26 cellular contexts compared by ENCODE assay signal in the genomic region with DNA sequence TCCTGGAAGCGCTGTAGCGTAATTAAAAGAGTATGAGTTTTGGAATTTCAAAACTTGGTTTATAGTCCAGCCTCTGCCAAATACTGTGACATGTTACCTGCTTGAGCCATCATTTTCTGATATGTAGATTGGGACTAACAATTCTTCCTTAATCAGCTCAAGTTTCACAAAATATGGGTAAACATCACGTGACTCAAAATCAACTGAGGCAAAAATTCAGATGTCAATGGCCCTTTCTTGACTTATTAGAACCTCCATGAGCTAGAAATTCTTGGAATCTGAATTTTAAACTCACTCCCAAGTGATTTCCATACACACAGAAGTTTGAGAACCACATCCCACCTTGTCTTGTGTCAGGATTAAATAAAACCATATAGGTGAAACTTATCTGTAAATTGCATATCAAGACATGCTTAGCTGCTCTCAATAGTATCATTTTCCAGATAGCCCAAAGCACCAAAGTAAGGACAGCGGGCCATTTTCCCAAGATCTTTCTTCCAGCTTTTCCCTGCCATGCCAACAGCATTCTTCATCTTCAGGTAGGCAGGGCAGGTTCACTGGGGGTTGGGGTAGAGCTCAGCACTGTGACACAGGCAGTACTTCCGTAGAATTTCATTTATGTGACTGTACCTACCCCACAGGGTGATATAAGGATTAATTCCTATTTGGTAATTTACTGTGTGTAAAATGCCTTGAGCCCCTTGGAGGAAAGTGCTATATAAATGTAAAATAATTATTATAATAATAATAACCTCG.
DNase-seq lines count a peak whose midpoint lies in the region; ATAC-seq, FAIRE-seq and TF ChIP-seq lines count a peak whose summit lies in the region.
"Had no signal": no experiment of that assay in that cellular context is flagged by ENCODE, and none has a peak within 500 bp of the region (broad histone marks: within the 10 kb centered on the region; RNA-seq: fewer than 3 reads in every experiment).

No MANE protein-coding gene starts in this region.

- H3K36me3 ChIP-seq in endodermal cell (ENCODE audit: control insufficient read depth, insufficient read depth, low read length) (no peaks in the 10 kb centered on the region), trophoblast cell (ENCODE audit: control insufficient read depth in 1 of 2, insufficient read depth in 2 of 2, low read length in 2 of 2) (no peaks in the 10 kb centered on the region), colonic mucosa (no peaks in the 10 kb centered on the region), lower lobe of right lung (no peaks in the 10 kb centered on the region), stomach (no peaks in the 10 kb centered on the region)
- H3K36me3 ChIP-seq: BE2C, SJSA1 had no signal

- peaks cover 7% of the 10 kb centered on the region for H3K36me3 Mint-ChIP-seq in WTC11
- no peaks in the 10 kb centered on the region for H3K36me3 Mint-ChIP-seq in endodermal cell (ENCODE audit: low read depth)
- H3K36me3 Mint-ChIP-seq: CD14-positive monocyte had no signal

- peak; percentile 18 for FAIRE-seq in A549 (lab: Jason Lieb, UNC)
- FAIRE-seq: GM12892, GM19239, HepG2 had no signal

- H3K4me3 Mint-ChIP-seq in WTC11 (no peak overlapping the region), endodermal cell (no peak overlapping the region)
- H3K4me3 Mint-ChIP-seq: CD14-positive monocyte had no signal

- intact Hi-C loops in colonic mucosa (cut with DNase I) (no loop called here), lower lobe of right lung (cut with DNase I) (no loop called here), stomach (cut with DNase I; ENCODE audit: low total_unique reads) (no loop called here)

- H2AK5ac ChIP-seq in trophoblast cell (ENCODE audit: low read length) = no peak overlapping the region

- TF ChIP-seq EP300 in A549 (IDR thresholded peaks at IDR 0.05) (no peak), stomach (IDR thresholded peaks at IDR 0.05) (no peak)

- H3K14ac ChIP-seq in trophoblast cell (ENCODE audit: low read length) = no peak overlapping the region

- H3K4me1 ChIP-seq in A549 (peaks cover 17% of the 10 kb centered on the region; the same call in 2 of the 3 replicates), endodermal cell (ENCODE audit: control insufficient read depth, insufficient read depth, low read length) (no peaks in the 10 kb centered on the region), trophoblast cell (ENCODE audit: control insufficient read depth in 1 of 2, insufficient read depth in 2 of 2, low read length in 2 of 2) (no peaks in the 10 kb centered on the region), colonic mucosa (no peaks in the 10 kb centered on the region), lower lobe of right lung (no peaks in the 10 kb centered on the region), stomach (peaks cover 0 to 17% (median 0%) of the 10 kb centered on the region in 4 donors)
- H3K4me1 ChIP-seq: BE2C had no signal

- no peaks in the 10 kb centered on the region for H3K79me2 ChIP-seq in trophoblast cell (ENCODE audit: control insufficient read depth, insufficient read depth, low read length, poor library complexity)

- H2BK12ac ChIP-seq in trophoblast cell (ENCODE audit: low read length) = peak overlapping the region; percentile 84

- H3K23ac ChIP-seq in trophoblast cell (ENCODE audit: low read length) = no peak overlapping the region

- CTCF ChIA-PET in A549 (lab: Yijun Ruan, JAX) = interaction anchor here (0.7 to 1.2 kb wide), 3 partner anchors 10 to 292 kb away, joined by 3 to 4 read pairs (median 3); no protein-coding TSS in a partner anchor
- CTCF ChIA-PET in WTC11 (lab: Charles Lee) = no interaction called here

- no peak overlapping the region for H3K18ac ChIP-seq in trophoblast cell (ENCODE audit: low read length)

- TF ChIP-seq RAD21 in A549 (conservative IDR thresholded peaks at IDR 0.05 in 1 of 2, IDR thresholded peaks at IDR 0.05 in 1 of 2) = no peak

- H3K4me1 Mint-ChIP-seq in WTC11 (peaks cover 37% of the 10 kb centered on the region), endodermal cell (peaks cover 6% of the 10 kb centered on the region)
- H3K4me1 Mint-ChIP-seq: CD14-positive monocyte had no signal

- H3K4ac ChIP-seq in trophoblast cell (ENCODE audit: low read depth, low read length) = no peak overlapping the region

- H3K9me3 ChIP-seq in A549 = no peaks in the 10 kb centered on the region
- H3K9me3 ChIP-seq in endodermal cell (ENCODE audit: control insufficient read depth, low read length) = no peaks in the 10 kb centered on the region
- H3K9me3 ChIP-seq in trophoblast cell (ENCODE audit: insufficient read depth, low read depth, low read length) = no peaks in the 10 kb centered on the region
- H3K9me3 ChIP-seq in colonic mucosa = no peaks in the 10 kb centered on the region
- no peaks in the 10 kb centered on the region for H3K9me3 ChIP-seq in lower lobe of right lung
- no peaks in the 10 kb centered on the region for H3K9me3 ChIP-seq in stomach
- H3K9me3 ChIP-seq: BE2C, SJSA1 had no signal

- H3K9ac ChIP-seq in endodermal cell (ENCODE audit: extremely low read depth, low read length, poor library complexity, severe bottlenecking) (no peak overlapping the region), trophoblast cell (ENCODE audit: low read length) (no peak overlapping the region), colonic mucosa (ENCODE audit: low read depth in 2 of 2, low read length in 2 of 2) (no peak overlapping the region)

- H3K4me3 ChIP-seq in A549 (no peak overlapping the region), endodermal cell (ENCODE audit: low read length) (no peak overlapping the region), trophoblast cell (ENCODE audit: low read depth, low read length) (no peak overlapping the region), colonic mucosa (no peak overlapping the region), lower lobe of right lung (no peak overlapping the region), stomach (no peak overlapping the region)
- H3K4me3 ChIP-seq: PC-9, SJSA1 had no signal

- no peaks in the 10 kb centered on the region for H3K27me3 Mint-ChIP-seq in WTC11 (ENCODE audit: low read depth)
- no peaks in the 10 kb centered on the region for H3K27me3 Mint-ChIP-seq in endodermal cell (ENCODE audit: insufficient read depth)

- H4K91ac ChIP-seq in trophoblast cell (ENCODE audit: low read depth, low read length) = no peak overlapping the region

- no peak for ATAC-seq in A549
- peak; percentile 70 for ATAC-seq in WTC11
- no peak for ATAC-seq in lower lobe of right lung
- ATAC-seq: HepG2, Right ventricle myocardium inferior had no signal

- TF ChIP-seq CTCF in A549 (IDR thresholded peaks at IDR 0.05) = no peak
- TF ChIP-seq CTCF in WTC11 (IDR thresholded peaks at IDR 0.05) = no peak
- TF ChIP-seq CTCF in endodermal cell (conservative IDR thresholded peaks at IDR 0.05) = no peak
- TF ChIP-seq CTCF in colonic mucosa (IDR thresholded peaks at IDR 0.05) = no peak
- TF ChIP-seq CTCF in lower lobe of right lung (IDR thresholded peaks at IDR 0.05) = no peak
- TF ChIP-seq CTCF in stomach (IDR thresholded peaks at IDR 0.05) = no peak

- H2BK120ac ChIP-seq in trophoblast cell (ENCODE audit: insufficient read depth, low read length, poor library complexity) = no peak overlapping the region

- H3K27me3 ChIP-seq in endodermal cell (ENCODE audit: control insufficient read depth, insufficient read depth, low read length, poor library complexity, severe bottlenecking) (no peaks in the 10 kb centered on the region), trophoblast cell (ENCODE audit: insufficient read depth, low read length) (no peaks in the 10 kb centered on the region), colonic mucosa (no peaks in the 10 kb centered on the region), lower lobe of right lung (ENCODE audit: low read depth) (no peaks in the 10 kb centered on the region), stomach (no peaks in the 10 kb centered on the region)
- H3K27me3 ChIP-seq: BE2C, SJSA1 had no signal

- H3K27ac ChIP-seq in A549 (no peak overlapping the region), endodermal cell (ENCODE audit: low read depth, low read length) (no peak overlapping the region), trophoblast cell (ENCODE audit: low read depth, low read length) (no peak overlapping the region), colonic mucosa (no peak overlapping the region), lower lobe of right lung (no peak overlapping the region), stomach (no peak overlapping the region)
- H3K27ac ChIP-seq: 22Rv1, PC-9 had no signal

- TF ChIP-seq POLR2A in A549 (IDR thresholded peaks at IDR 0.05; ENCODE audit: low read length) (no peak), stomach (IDR thresholded peaks at IDR 0.05) (no peak)

- H2AFZ ChIP-seq in trophoblast cell (ENCODE audit: insufficient read depth, low read length, poor library complexity) = no peak overlapping the region
- H2AFZ ChIP-seq: PC-9 had no signal

- no peak overlapping the region for H4K8ac ChIP-seq in trophoblast cell (ENCODE audit: low read depth, low read length)

- POLR2A ChIA-PET in A549 (lab: Yijun Ruan, JAX) (no interaction called here), WTC11 (lab: Charles Lee) (no interaction called here)

- H3K79me1 ChIP-seq in trophoblast cell (ENCODE audit: low read length) = no peaks in the 10 kb centered on the region

- H4K12ac ChIP-seq in trophoblast cell (ENCODE audit: low read depth, low read length) = no peak overlapping the region

- peaks cover 7% of the 10 kb centered on the region for H3K9me3 Mint-ChIP-seq in WTC11
- peaks cover 4% of the 10 kb centered on the region for H3K9me3 Mint-ChIP-seq in endodermal cell
- H3K9me3 Mint-ChIP-seq: CD14-positive monocyte had no signal

- H3K4me2 ChIP-seq in A549 = no peak overlapping the region
- H3K4me2 ChIP-seq in trophoblast cell (ENCODE audit: low read length) = no peak overlapping the region
- H3K4me2 ChIP-seq: PC-9 had no signal

- DNase-seq in A549 (ENCODE audit: low read depth in 1 of 2, low spot score in 1 of 2) (no peak), WTC11 (ENCODE audit: low spot score) (no peak), endodermal cell (peak; percentile 40), trophoblast cell (no peak), colonic mucosa (no peak), lower lobe of right lung (no peak), stomach (no peak)
- DNase-seq: ACHN, BE2C, Calu3, DMS79 treated with DMSO at 0.1 percent for 48 hours, GF-D8, KBM-7, MV-4-11, NCI-H1105, NCI-H1436 treated with DMSO at 0.1 percent for 48 hours, NCI-H187 treated with DMSO at 0.1 percent for 48 hours, NCI-H2227 treated with DMSO at 0.1 percent for 48 hours, PC-9 had no signal

- no peak overlapping the region for H2BK5ac ChIP-seq in trophoblast cell (ENCODE audit: low read depth, low read length, poor library complexity)

- H3K27ac Mint-ChIP-seq in WTC11 (no peak overlapping the region), endodermal cell (no peak overlapping the region)
- H3K27ac Mint-ChIP-seq: CD14-positive monocyte had no signal

- 94% methylated on average over 6 of the region's 6 CpGs for WGBS in A549 (ENCODE audit: missing lambda C conversion rate)
- 96 to 100% methylated on average over 3 to 6 of the region's 6 CpGs for WGBS in endodermal cell (ENCODE audit: insufficient coverage in 1 of 2, insufficient read length in 1 of 2), 2 experiments
- whole genome bisulfite sequencing in trophoblast cell (ENCODE audit: extremely low coverage, insufficient coverage, insufficient read length) = no CpG with 5 or more reads among the region's 6 CpGs
- WGBS in stomach, 5 donors = 86 to 91% (median 88%) methylated on average over 6 of the region's 6 CpGs

TF ChIP-seq in A549, 52 proteins besides CTCF, POLR2A, EP300 and RAD21 (continues in another document):
- TF ChIP-seq RNF2 (IDR thresholded peaks at IDR 0.05; ENCODE audit: borderline replicate concordance, low read depth) = no peak
